In the genomic region with DNA sequence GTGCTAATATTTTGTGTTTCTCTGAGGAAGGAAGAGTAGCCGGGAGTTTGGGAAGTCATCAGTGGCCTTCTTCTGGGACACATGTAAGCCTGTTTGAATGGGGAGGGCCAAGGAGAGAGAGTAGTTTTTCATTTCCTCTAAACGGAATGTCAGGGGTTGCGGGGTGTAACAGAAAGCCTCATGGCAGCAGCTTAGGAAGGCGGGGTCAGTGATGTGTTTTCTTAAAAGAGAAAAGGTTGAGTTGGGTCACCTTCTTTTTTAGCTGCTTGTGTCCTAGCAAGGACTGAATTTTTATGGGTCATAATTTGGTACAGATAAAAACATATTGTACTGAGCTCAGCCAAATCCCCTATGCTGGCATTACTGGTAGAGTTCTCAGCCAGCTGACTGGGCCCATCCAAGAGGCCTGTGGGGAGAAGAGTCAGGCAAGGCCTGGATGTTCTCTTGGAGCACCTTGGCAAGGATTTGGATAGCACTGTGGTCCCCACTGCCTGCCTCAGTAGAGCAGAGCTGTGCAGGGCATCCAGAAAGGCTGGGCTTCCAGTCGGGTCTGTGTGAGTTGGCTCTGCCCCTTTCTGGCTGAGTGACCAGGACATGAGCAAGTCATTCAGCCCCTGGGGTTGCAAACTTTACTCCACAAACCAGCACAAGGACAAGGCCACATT, we compare ENCODE assay signal across 13 cellular contexts. TPM values are rescaled to one million over a fixed set of nuclear protein-coding genes. Genes with fewer than 3 reads are reported as not detected.
DNase-seq lines count a peak whose midpoint lies in the region; ATAC-seq and TF ChIP-seq lines count a peak whose summit lies in the region.
"Had no signal": no experiment of that assay in that cellular context is flagged by ENCODE, and none has a peak within 500 bp of the region (broad histone marks: within the 10 kb centered on the region; RNA-seq: fewer than 3 reads in every experiment).

No MANE protein-coding gene starts in this region.

- H3K27ac ChIP-seq in ACC112 (ENCODE audit: low read depth, low read length) (peak overlapping the region; percentile 48), heart right ventricle (peak overlapping the region; percentile 13 to 78 (median 70)), rectal smooth muscle tissue (ENCODE audit: low read depth, low read length) (peak overlapping the region; percentile 91), smooth muscle cell (ENCODE audit: low read depth) (no peak overlapping the region)
- H3K27ac ChIP-seq: brain microvascular endothelial cell had no signal

- TF ChIP-seq CTCF in heart right ventricle (IDR thresholded peaks at IDR 0.05): no peak
- TF ChIP-seq CTCF in smooth muscle cell (IDR thresholded peaks at IDR 0.05; ENCODE audit: borderline replicate concordance, insufficient read depth, poor library complexity, severe bottlenecking): no peak

- H2AFZ ChIP-seq in ACC112 (ENCODE audit: low read length, unreplicated experiment) (peak overlapping the region; percentile 18), smooth muscle cell (ENCODE audit: low read depth) (no peak overlapping the region)

- peak; percentile 48 to 92 (median 66) for ATAC-seq in heart right ventricle
- no peak for ATAC-seq in HG03280 (IDR thresholded peaks at IDR 0.05; ENCODE audit: unreplicated experiment)

- H3K4me1 ChIP-seq in ACC112 (ENCODE audit: control insufficient read depth, insufficient read depth, low read length, unreplicated experiment) (peaks cover 51% of the 10 kb centered on the region), adipocyte (ENCODE audit: control insufficient read depth, insufficient read depth, low read length) (peaks cover 71% of the 10 kb centered on the region), heart right ventricle (peaks cover 18 to 63% (median 46%) of the 10 kb centered on the region in 9 donors), rectal smooth muscle tissue (ENCODE audit: control insufficient read depth, insufficient read depth, low read length) (peaks cover 29% of the 10 kb centered on the region), smooth muscle cell (ENCODE audit: low read depth) (peaks cover 7% of the 10 kb centered on the region)

- H3K4me3 ChIP-seq in ACC112 (ENCODE audit: low read depth, low read length): no peak overlapping the region
- peak overlapping the region; percentile 8 for H3K4me3 ChIP-seq in adipocyte (ENCODE audit: low read length)
- H3K4me3 ChIP-seq in heart right ventricle: no peak overlapping the region
- H3K4me3 ChIP-seq in rectal smooth muscle tissue (ENCODE audit: low read length): no peak overlapping the region
- no peak overlapping the region for H3K4me3 ChIP-seq in smooth muscle cell

- H3K36me3 ChIP-seq in ACC112 (ENCODE audit: insufficient read depth, low read length) (no peaks in the 10 kb centered on the region), adipocyte (ENCODE audit: control insufficient read depth, insufficient read depth, low read length, severe bottlenecking) (no peaks in the 10 kb centered on the region), heart right ventricle (no peaks in the 10 kb centered on the region), rectal smooth muscle tissue (ENCODE audit: control insufficient read depth, insufficient read depth, low read length) (no peaks in the 10 kb centered on the region), smooth muscle cell (ENCODE audit: low read depth) (no peaks in the 10 kb centered on the region)
- H3K36me3 ChIP-seq: brain microvascular endothelial cell had no signal

- peaks cover 15% of the 10 kb centered on the region for H3F3A ChIP-seq in smooth muscle cell (ENCODE audit: low read depth)

- H3K9me3 ChIP-seq in adipocyte (ENCODE audit: control insufficient read depth, low read length) (no peaks in the 10 kb centered on the region), heart right ventricle (no peaks in the 10 kb centered on the region), smooth muscle cell (replicated peaks; ENCODE audit: low read depth) (no peaks in the 10 kb centered on the region)

- H4K20me1 ChIP-seq in smooth muscle cell (ENCODE audit: low read depth): no peaks in the 10 kb centered on the region

- peaks cover 47% of the 10 kb centered on the region for H3K79me2 ChIP-seq in ACC112 (ENCODE audit: control insufficient read depth, insufficient read depth, low read length, unreplicated experiment)
- H3K79me2 ChIP-seq in smooth muscle cell (ENCODE audit: low read depth): no peaks in the 10 kb centered on the region

- WGBS in heart right ventricle, 2 donors: 25 to 26% methylated on average over 5 of the region's 5 CpGs
- WGBS in smooth muscle cell (ENCODE audit: low lambda C conversion rate): 88% methylated on average over 5 of the region's 5 CpGs

- H3K9ac ChIP-seq in adipocyte (ENCODE audit: low read length) (peak overlapping the region; percentile 69), rectal smooth muscle tissue (ENCODE audit: low read length) (no peak overlapping the region), smooth muscle cell (ENCODE audit: low read depth) (no peak overlapping the region)

- H3K4me2 ChIP-seq in smooth muscle cell: no peak overlapping the region

- H3K27me3 ChIP-seq in ACC112 (ENCODE audit: insufficient read depth, low read length) (no peaks in the 10 kb centered on the region), adipocyte (replicated peaks; ENCODE audit: control insufficient read depth, insufficient read depth, low read length) (no peaks in the 10 kb centered on the region), heart right ventricle (no peaks in the 10 kb centered on the region), rectal smooth muscle tissue (ENCODE audit: control insufficient read depth, insufficient read depth, low read length) (no peaks in the 10 kb centered on the region), smooth muscle cell (ENCODE audit: low read depth) (no peaks in the 10 kb centered on the region)
- H3K27me3 ChIP-seq: brain microvascular endothelial cell had no signal

- DNase-seq in adipocyte (ENCODE audit: low read depth) (no peak), heart right ventricle (peak; percentile 44 to 71), ecto neural progenitor cell (ENCODE audit: low spot score) (no peak), smooth muscle cell (lab: John Stamatoyannopoulos, UW; ENCODE audit: unreplicated experiment) (no peak), HUDEP-2 (lab: John Stamatoyannopoulos, UW; ENCODE audit: unreplicated experiment in 76 of 76) (no peak)
- DNase-seq: activated CD4-positive, alpha-beta memory T cell treated with anti-CD3 and anti-CD28 coated beads for 36 hours; activated gamma-delta T cell; brain microvascular endothelial cell; KBM-7; retina had no signal

- intact Hi-C loops in heart right ventricle (cut with DNase I): loop anchor here in 3 of 10 donors (2.0 to 10.0 kb wide), 3 partner anchors 30 to 108 kb away; a partner anchor contains a TSS

RNA-seq across cellular contexts. Expression of a gene that starts 29.4 kb away (rescaled TPM):
- total RNA-seq in heart right ventricle: 10 to 100 TPM; 11.3 to 34.7 (median 23.7) TPM
- polyA plus RNA-seq in heart right ventricle: 1 to 10 TPM; 6.9 to 9.1 TPM
- 44.2 and 67.5 TPM in 2 replicates for total RNA-seq in smooth muscle cell
- 14.1 and 33.2 TPM in 2 replicates for polyA plus RNA-seq in smooth muscle cell

Comparison
In these comparisons a context has a peak if more than half of its experiments do, and no peak if none do; other contexts are left out.
1. DNase-seq: peak in heart right ventricle (2 of 2); none in adipocyte (single experiment), ecto neural progenitor cell (single experiment), smooth muscle cell (single experiment) and HUDEP-2 (0 of 76).